11 cellular contexts compared by ENCODE assay signal in the genomic region with DNA sequence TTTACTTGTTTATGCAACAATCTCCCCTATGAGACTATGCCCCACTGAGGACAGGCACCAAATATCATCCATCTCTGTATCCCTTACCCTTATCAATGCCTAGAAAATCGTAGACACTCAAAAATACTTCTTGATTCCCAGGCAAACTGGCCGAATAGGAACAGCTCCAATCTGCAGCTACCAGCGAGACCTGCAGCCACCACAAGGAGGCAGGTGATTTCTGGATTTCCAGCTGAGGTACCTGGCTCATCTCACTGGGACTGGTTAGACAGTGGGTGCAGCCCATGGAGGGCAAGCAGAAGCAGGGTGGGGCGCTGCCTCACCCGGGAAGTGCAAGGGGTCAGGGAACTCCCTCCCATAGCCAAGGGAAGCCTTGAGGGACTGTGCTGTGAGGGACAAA. TPM values are rescaled to one million over a fixed set of nuclear protein-coding genes. Genes with fewer than 3 reads are reported as not detected.
DNase-seq lines count a peak whose midpoint lies in the region; ATAC-seq and TF ChIP-seq lines count a peak whose summit lies in the region.
"Had no signal": no experiment of that assay in that cellular context is flagged by ENCODE, and none has a peak within 500 bp of the region (broad histone marks: within the 10 kb centered on the region; RNA-seq: fewer than 3 reads in every experiment).

No MANE protein-coding gene starts in this region.

- intact Hi-C loops in posterior cingulate gyrus (cut with DNase I): no loop called here

- no peaks in the 10 kb centered on the region for H3K9me3 ChIP-seq in neural progenitor cell (ENCODE audit: low read depth)
- H3K9me3 ChIP-seq: ovary had no signal

- no peaks in the 10 kb centered on the region for H3K36me3 ChIP-seq in neural progenitor cell
- H3K36me3 ChIP-seq: ovary had no signal

- H3K4me2 ChIP-seq in neural progenitor cell: no peak overlapping the region

- H3K4me1 ChIP-seq in neural progenitor cell: no peaks in the 10 kb centered on the region

- TF ChIP-seq CTCF in neural progenitor cell (IDR thresholded peaks at IDR 0.05): peak; percentile 52
- TF ChIP-seq CTCF in RWPE1 (conservative IDR thresholded peaks at IDR 0.05; ENCODE audit: low read depth): no peak

- DNase-seq in Daoy (ENCODE audit: low read depth) (peak; percentile 9), NCI-H69 (lab: John Stamatoyannopoulos, UW) (peak; percentile 7), neural progenitor cell (ENCODE audit: low spot score) (peak; percentile 29), NCI-H1436 (lab: John Stamatoyannopoulos, UW) (no peak), RWPE1 (ENCODE audit: low spot score) (no peak), posterior cingulate gyrus (no peak)
- DNase-seq in activated naive CD4-positive, alpha-beta T cell treated with Interleukin-2 at 50 U/mL for 16 hours: no peak
- DNase-seq: activated T-cell treated with anti-CD3 and anti-CD28 coated beads, Interleukin-2, amount 50 U/mL, for 4 hours; NCI-H510A; ovary had no signal

- H3K9ac ChIP-seq in neural progenitor cell: no peak overlapping the region

- peak overlapping the region; percentile 12 for H2AFZ ChIP-seq in neural progenitor cell (replicated peaks)

- H3K4me1 Mint-ChIP-seq in neural progenitor cell: no peaks in the 10 kb centered on the region

- no peaks in the 10 kb centered on the region for H3F3A ChIP-seq in neural progenitor cell (ENCODE audit: low read depth)

- no peaks in the 10 kb centered on the region for H4K20me1 ChIP-seq in neural progenitor cell (ENCODE audit: low read depth)

- no peak overlapping the region for H3K4me3 ChIP-seq in neural progenitor cell
- H3K4me3 ChIP-seq: ovary had no signal

- peaks cover 4% of the 10 kb centered on the region for H3K9me3 Mint-ChIP-seq in neural progenitor cell
- H3K9me3 Mint-ChIP-seq: activated T-cell treated with anti-CD3 and anti-CD28 coated beads, Interleukin-2, amount 50 U/mL, for 4 hours had no signal

- H3K4me3 Mint-ChIP-seq in neural progenitor cell: no peak overlapping the region
- H3K4me3 Mint-ChIP-seq: activated T-cell treated with anti-CD3 and anti-CD28 coated beads, Interleukin-2, amount 50 U/mL, for 4 hours had no signal

- H3K27me3 Mint-ChIP-seq in neural progenitor cell (ENCODE audit: insufficient read depth, low read depth): no peaks in the 10 kb centered on the region

- H3K27ac Mint-ChIP-seq in neural progenitor cell: no peak overlapping the region

- ATAC-seq in esophagus mucosa: peak; percentile 73
- ATAC-seq: activated T-cell treated with anti-CD3 and anti-CD28 coated beads, Interleukin-2, amount 50 U/mL, for 4 hours had no signal

- CTCF ChIA-PET in RWPE1 (lab: Yijun Ruan, JAX): interaction anchor here (1.3 kb wide), 1 partner anchor 8 kb away, joined by 8 read pairs; no protein-coding TSS in a partner anchor

- no peaks in the 10 kb centered on the region for H3K27me3 ChIP-seq in neural progenitor cell
- H3K27me3 ChIP-seq: ovary had no signal

- H3K36me3 Mint-ChIP-seq in neural progenitor cell: no peaks in the 10 kb centered on the region

- POLR2A ChIA-PET in RWPE1 (lab: Yijun Ruan, JAX; ENCODE audit: low non-redundant PET): no interaction called here

- no peaks in the 10 kb centered on the region for H3K79me2 ChIP-seq in neural progenitor cell (ENCODE audit: low read depth)

- H3K27ac ChIP-seq in neural progenitor cell: no peak overlapping the region
- no peak overlapping the region for H3K27ac ChIP-seq in RWPE1
- H3K27ac ChIP-seq: ovary had no signal

RNA-seq across cellular contexts. Expression of gene PPP1R3C, which starts 10.8 kb away (rescaled TPM):
- total RNA-seq in Daoy (2014; rRNA removed; shearing (Covaris generic)): 0.54 and 0.74 TPM in 2 replicates
- 91.9 TPM for total RNA-seq in esophagus mucosa
- 6.4 and 6.6 TPM in 2 replicates for total RNA-seq in neural progenitor cell (ENCODE audit: low replicate concordance)

Comparison
In these comparisons a context has a peak if more than half of its experiments do, and no peak if none do; other contexts are left out.
1. DNase-seq: peak in Daoy (single experiment), NCI-H69 (single experiment) and neural progenitor cell (single experiment); none in NCI-H1436 (single experiment), RWPE1 (single experiment), activated naive CD4-positive, alpha-beta T cell treated with Interleukin-2 at 50 U/mL for 16 hours (single experiment) and posterior cingulate gyrus (0 of 10).
2. RNA of gene PPP1R3C, which starts 10.8 kb away (total RNA-seq): 91.9 TPM in esophagus mucosa (single experiment); 6.4 to 6.6 TPM in neural progenitor cell and 0.54 to 0.74 TPM in Daoy; every median in the first group is over 10 times any median in the second.